12 cellular contexts compared by ENCODE assay signal in genomic region chr9:4936277-4936676, GRCh38. TPM values are rescaled to one million over a fixed set of nuclear protein-coding genes. Genes with fewer than 3 reads are reported as not detected.
DNase-seq lines count a peak whose midpoint lies in the region; ATAC-seq, FAIRE-seq and TF ChIP-seq lines count a peak whose summit lies in the region.
"Had no signal": no experiment of that assay in that cellular context is flagged by ENCODE, and none has a peak within 500 bp of the region (broad histone marks: within the 10 kb centered on the region; RNA-seq: fewer than 3 reads in every experiment).

No MANE protein-coding gene starts in this region.

- H3K27ac Mint-ChIP-seq in CD4-positive, CD25-positive, alpha-beta regulatory T cell = peak overlapping the region; percentile 5 to 36 (median 21)
- peak overlapping the region; percentile 83 for H3K27ac Mint-ChIP-seq in activated T-helper 1 cell treated with anti-CD3 and anti-CD28 coated beads, Interleukin-12 subunit alpha, Interleukin-12 subunit beta, Interleukin-2, Interleukin-4 antibody, amounts not matched to agents 30 ng/mL and 10 ng/mL and 1 ng/mL, durations not matched to agents 14 hours and 24 hours and 36 hours
- peak overlapping the region; percentile 94 to 98 for H3K27ac Mint-ChIP-seq in natural killer cell treated with Interleukin-12 subunit alpha and Interleukin-12 subunit beta and Interleukin-15 and Interleukin-18, amount 100 ng/mL, for 72 hours

- H3K9me3 ChIP-seq in CD4-positive, CD25-positive, alpha-beta regulatory T cell (ENCODE audit: control insufficient read depth in 2 of 2, low read length in 2 of 2) = no peaks in the 10 kb centered on the region

- no peaks in the 10 kb centered on the region for H3K27me3 ChIP-seq in CD4-positive, CD25-positive, alpha-beta regulatory T cell (ENCODE audit: control insufficient read depth, insufficient read depth, low read length)
- H3K27me3 ChIP-seq: hepatocyte had no signal

- H3K9me3 Mint-ChIP-seq in CD4-positive, CD25-positive, alpha-beta regulatory T cell = peaks cover 0 to 3% (median 0%) of the 10 kb centered on the region in 7 donors
- H3K9me3 Mint-ChIP-seq in activated T-helper 1 cell treated with anti-CD3 and anti-CD28 coated beads, Interleukin-12 subunit alpha, Interleukin-12 subunit beta, Interleukin-2, Interleukin-4 antibody, amounts not matched to agents 30 ng/mL and 10 ng/mL and 1 ng/mL, durations not matched to agents 14 hours and 24 hours and 36 hours = no peaks in the 10 kb centered on the region
- no peaks in the 10 kb centered on the region for H3K9me3 Mint-ChIP-seq in natural killer cell treated with Interleukin-12 subunit alpha and Interleukin-12 subunit beta and Interleukin-15 and Interleukin-18, amount 100 ng/mL, for 72 hours

- DNase-seq in CD4-positive, CD25-positive, alpha-beta regulatory T cell = peak in 1 of 3 donors; percentile 78
- no peak for DNase-seq in activated T-helper 1 cell treated with anti-CD3 and anti-CD28 coated beads, Interleukin-12 subunit alpha, Interleukin-12 subunit beta, Interleukin-2, Interleukin-4 antibody, amounts not matched to agents 30 ng/mL and 10 ng/mL and 1 ng/mL, durations not matched to agents 14 hours and 24 hours and 36 hours (ENCODE audit: low spot score)
- DNase-seq in natural killer cell treated with Interleukin-12 subunit alpha and Interleukin-12 subunit beta and Interleukin-15 and Interleukin-18, amount 100 ng/mL, for 72 hours (ENCODE audit: low spot score) = peak; percentile 60
- DNase-seq in GM12891 (ENCODE audit: insufficient read length, low spot score) = no peak
- DNase-seq: NCI-H1092, NCI-H526 treated with DMSO at 0.1 percent for 48 hours, retina had no signal

- ATAC-seq in CD4-positive, CD25-positive, alpha-beta regulatory T cell (ENCODE audit: low read depth in 2 of 2) = peak in 1 of 2 donors; percentile 25
- ATAC-seq in GM18502 (IDR thresholded peaks at IDR 0.05; ENCODE audit: poor library complexity, unreplicated experiment) (peak; percentile 25), GM19467 (IDR thresholded peaks at IDR 0.05; ENCODE audit: unreplicated experiment) (no peak), GM21717 (IDR thresholded peaks at IDR 0.05; ENCODE audit: unreplicated experiment) (no peak)
- ATAC-seq in natural killer cell treated with Interleukin-12 subunit alpha and Interleukin-12 subunit beta and Interleukin-15 and Interleukin-18, amount 100 ng/mL, for 72 hours = peak; percentile 66 to 77

- H3K36me3 ChIP-seq in CD4-positive, CD25-positive, alpha-beta regulatory T cell (ENCODE audit: control insufficient read depth, insufficient read depth, low read length) = no peaks in the 10 kb centered on the region

- TF ChIP-seq POLR2A in GM12891 (IDR thresholded peaks at IDR 0.05; ENCODE audit: low read depth, low read length) = no peak

- no peaks in the 10 kb centered on the region for H3K27me3 Mint-ChIP-seq in CD4-positive, CD25-positive, alpha-beta regulatory T cell
- no peaks in the 10 kb centered on the region for H3K27me3 Mint-ChIP-seq in activated T-helper 1 cell treated with anti-CD3 and anti-CD28 coated beads, Interleukin-12 subunit alpha, Interleukin-12 subunit beta, Interleukin-2, Interleukin-4 antibody, amounts not matched to agents 30 ng/mL and 10 ng/mL and 1 ng/mL, durations not matched to agents 14 hours and 24 hours and 36 hours (ENCODE audit: insufficient read depth)
- H3K27me3 Mint-ChIP-seq in natural killer cell treated with Interleukin-12 subunit alpha and Interleukin-12 subunit beta and Interleukin-15 and Interleukin-18, amount 100 ng/mL, for 72 hours = peaks cover 0 to 3% of the 10 kb centered on the region in 2 donors

- H3K4me1 ChIP-seq in CD4-positive, CD25-positive, alpha-beta regulatory T cell (ENCODE audit: control insufficient read depth, insufficient read depth, low read length, poor library complexity, severe bottlenecking) = peaks cover 15% of the 10 kb centered on the region

- intact Hi-C loops in activated T-helper 1 cell treated with anti-CD3 and anti-CD28 coated beads, Interleukin-12 subunit alpha, Interleukin-12 subunit beta, Interleukin-2, Interleukin-4 antibody, amounts not matched to agents 30 ng/mL and 10 ng/mL and 1 ng/mL, durations not matched to agents 14 hours and 24 hours and 36 hours (cut with micrococcal nuclease) = loop anchor here (1.0 to 5.0 kb wide), 10 partner anchors 8 to 651 kb away; partner anchors contain the start of genes CD274, JAK2, PLGRKT and RCL1

- no peaks in the 10 kb centered on the region for H3K36me3 Mint-ChIP-seq in CD4-positive, CD25-positive, alpha-beta regulatory T cell
- H3K36me3 Mint-ChIP-seq in activated T-helper 1 cell treated with anti-CD3 and anti-CD28 coated beads, Interleukin-12 subunit alpha, Interleukin-12 subunit beta, Interleukin-2, Interleukin-4 antibody, amounts not matched to agents 30 ng/mL and 10 ng/mL and 1 ng/mL, durations not matched to agents 14 hours and 24 hours and 36 hours (ENCODE audit: low read depth) = peaks cover 4% of the 10 kb centered on the region
- no peaks in the 10 kb centered on the region for H3K36me3 Mint-ChIP-seq in natural killer cell treated with Interleukin-12 subunit alpha and Interleukin-12 subunit beta and Interleukin-15 and Interleukin-18, amount 100 ng/mL, for 72 hours

- H3K4me3 ChIP-seq in CD4-positive, CD25-positive, alpha-beta regulatory T cell (ENCODE audit: low read depth, low read length) = peak overlapping the region; percentile 53
- H3K4me3 ChIP-seq: hepatocyte had no signal

- peaks cover 18 to 37% (median 28%) of the 10 kb centered on the region in 4 donors for H3K4me1 Mint-ChIP-seq in CD4-positive, CD25-positive, alpha-beta regulatory T cell
- peaks cover 55% of the 10 kb centered on the region for H3K4me1 Mint-ChIP-seq in activated T-helper 1 cell treated with anti-CD3 and anti-CD28 coated beads, Interleukin-12 subunit alpha, Interleukin-12 subunit beta, Interleukin-2, Interleukin-4 antibody, amounts not matched to agents 30 ng/mL and 10 ng/mL and 1 ng/mL, durations not matched to agents 14 hours and 24 hours and 36 hours (ENCODE audit: low read depth)
- H3K4me1 Mint-ChIP-seq in natural killer cell treated with Interleukin-12 subunit alpha and Interleukin-12 subunit beta and Interleukin-15 and Interleukin-18, amount 100 ng/mL, for 72 hours (ENCODE audit: low read depth in 2 of 2) = peaks cover 42 to 55% of the 10 kb centered on the region in 2 donors

- peak overlapping the region in 1 of 4 donors; percentile 21 for H3K4me3 Mint-ChIP-seq in CD4-positive, CD25-positive, alpha-beta regulatory T cell
- H3K4me3 Mint-ChIP-seq in activated T-helper 1 cell treated with anti-CD3 and anti-CD28 coated beads, Interleukin-12 subunit alpha, Interleukin-12 subunit beta, Interleukin-2, Interleukin-4 antibody, amounts not matched to agents 30 ng/mL and 10 ng/mL and 1 ng/mL, durations not matched to agents 14 hours and 24 hours and 36 hours = peak overlapping the region; percentile 64
- peak overlapping the region; percentile 72 for H3K4me3 Mint-ChIP-seq in natural killer cell treated with Interleukin-12 subunit alpha and Interleukin-12 subunit beta and Interleukin-15 and Interleukin-18, amount 100 ng/mL, for 72 hours

- H3K27ac ChIP-seq in CD4-positive, CD25-positive, alpha-beta regulatory T cell (ENCODE audit: insufficient read depth, low read length, poor library complexity, severe bottlenecking) = no peak overlapping the region
- H3K27ac ChIP-seq: hepatocyte had no signal

- no peak for FAIRE-seq in GM12891 (lab: Jason Lieb, UNC)
- FAIRE-seq: astrocyte had no signal

TF ChIP-seq in GM12891, 5 proteins besides CTCF, POLR2A, EP300 and RAD21:
- TF ChIP-seq SPI1 (IDR thresholded peaks at IDR 0.05; ENCODE audit: low read depth, low read length) = no peak
- TF ChIP-seq POU2F2 (IDR thresholded peaks at IDR 0.05; ENCODE audit: low read depth, low read length) = no peak
- no peak for TF ChIP-seq PAX5 (IDR thresholded peaks at IDR 0.05; ENCODE audit: insufficient read depth, low read length, severe bottlenecking)
- no peak for TF ChIP-seq POLR2AphosphoS5 (IDR thresholded peaks at IDR 0.05; ENCODE audit: low read depth, low read length)
- no peak for TF ChIP-seq TAF1 (IDR thresholded peaks at IDR 0.05; ENCODE audit: low read depth, low read length)

RNA-seq across cellular contexts. Expression of gene JAK2, which starts 48.8 kb away (rescaled TPM):
- total RNA-seq in CD4-positive, CD25-positive, alpha-beta regulatory T cell = 19.5 TPM
- 1 to 10 TPM; 6.8 to 8.5 (median 6.8) TPM for polyA plus RNA-seq in CD4-positive, CD25-positive, alpha-beta regulatory T cell
- 30.8 and 32.0 TPM in 2 replicates for total RNA-seq in activated T-helper 1 cell treated with anti-CD3 and anti-CD28 coated beads, Interleukin-12 subunit alpha, Interleukin-12 subunit beta, Interleukin-2, Interleukin-4 antibody, amounts not matched to agents 30 ng/mL and 10 ng/mL and 1 ng/mL, durations not matched to agents 14 hours and 24 hours and 36 hours
- total RNA-seq in natural killer cell treated with Interleukin-12 subunit alpha and Interleukin-12 subunit beta and Interleukin-15 and Interleukin-18, amount 100 ng/mL, for 72 hours = 10 to 100 TPM; 34.6 to 35.9 TPM
- polyA plus RNA-seq in GM12891 (2012; ENCODE audit: low read depth, missing spikeins) = 5.5 TPM

Comparison
In these comparisons a context has a peak if more than half of its experiments do, and no peak if none do; other contexts are left out.
1. ATAC-seq: peak in GM18502 (single experiment) and natural killer cell treated with Interleukin-12 subunit alpha and Interleukin-12 subunit beta and Interleukin-15 and Interleukin-18, amount 100 ng/mL, for 72 hours (2 of 2); none in GM19467 (single experiment) and GM21717 (single experiment).
2. H3K27ac Mint-ChIP-seq: peak in every context shown above with its lines; median percentile 96 in natural killer cell treated with Interleukin-12 subunit alpha and Interleukin-12 subunit beta and Interleukin-15 and Interleukin-18, amount 100 ng/mL, for 72 hours; 83 in activated T-helper 1 cell treated with anti-CD3 and anti-CD28 coated beads, Interleukin-12 subunit alpha, Interleukin-12 subunit beta, Interleukin-2, Interleukin-4 antibody, amounts not matched to agents 30 ng/mL and 10 ng/mL and 1 ng/mL, durations not matched to agents 14 hours and 24 hours and 36 hours; 21 in CD4-positive, CD25-positive, alpha-beta regulatory T cell.